In genomic region chr1:215076312-215076711, GRCh38 we compare ENCODE assay signal across 9 cellular contexts. TPM values are rescaled to one million over a fixed set of nuclear protein-coding genes. Genes with fewer than 3 reads are reported as not detected.
A peak's percentile ranks its signal among the peaks of the same experiment; 100 is the strongest.
DNase-seq lines count a peak whose midpoint lies in the region; ATAC-seq, FAIRE-seq and TF ChIP-seq lines count a peak whose summit lies in the region.
"Had no signal": no experiment of that assay in that cellular context is flagged by ENCODE, and none has a peak within 500 bp of the region (broad histone marks: within the 10 kb centered on the region; RNA-seq: fewer than 3 reads in every experiment).

No MANE protein-coding gene starts in this region.

- H3K4me2 ChIP-seq in GM23248 (ENCODE audit: unreplicated experiment) = no peak overlapping the region
- H3K4me2 ChIP-seq in fibroblast of lung (ENCODE audit: extremely low read depth, insufficient read depth, low read length) = no peak overlapping the region

- in situ Hi-C loops in GM23248 (cut with MboI) = no loop called here

- H3K4me3 ChIP-seq in GM23248 (no peak overlapping the region), fibroblast of lung (replicated peaks in 1 of 4; ENCODE audit: control extremely low read depth in 1 of 4, insufficient read depth in 1 of 4, low read depth in 3 of 4, low read length in 4 of 4) (no peak overlapping the region), kidney (ENCODE audit: low read length in 2 of 2) (no peak overlapping the region)

- H3K27me3 ChIP-seq in GM23248 (replicated peaks; ENCODE audit: insufficient read depth) (no peaks in the 10 kb centered on the region), fibroblast of lung (ENCODE audit: control insufficient read depth, insufficient read depth, low read length) (no peaks in the 10 kb centered on the region)

- H4K20me1 ChIP-seq in GM23248 (ENCODE audit: insufficient read depth) (no peaks in the 10 kb centered on the region), fibroblast of lung (ENCODE audit: control insufficient read depth, extremely low read depth, insufficient read depth, low read length) (no peaks in the 10 kb centered on the region)

- H3K9ac ChIP-seq in GM23248 (no peak overlapping the region), fibroblast of lung (ENCODE audit: insufficient read depth, low read length) (no peak overlapping the region), kidney (ENCODE audit: low read length in 2 of 2) (no peak overlapping the region)

- H3K9me2 ChIP-seq in GM23248 (ENCODE audit: insufficient read depth) = no peaks in the 10 kb centered on the region

- TF ChIP-seq CTCF in fibroblast of lung (conservative IDR thresholded peaks at IDR 0.05 in 1 of 2, IDR thresholded peaks at IDR 0.05 in 1 of 2; ENCODE audit: low read depth in 1 of 2, low read length in 2 of 2) (peak; percentile 32 to 39), kidney (IDR thresholded peaks at IDR 0.05; ENCODE audit: borderline replicate concordance, extremely low read depth, insufficient read depth) (no peak)

- H3K4me1 ChIP-seq in GM23248 (ENCODE audit: insufficient read depth) (peaks cover 8% of the 10 kb centered on the region; the same call in 1 of the 2 replicates), fibroblast of lung (ENCODE audit: control insufficient read depth, extremely low read depth, insufficient read depth, low read length) (no peaks in the 10 kb centered on the region), kidney (ENCODE audit: control insufficient read depth in 1 of 2, insufficient read depth in 1 of 2, low read depth in 1 of 2, low read length in 2 of 2) (no peaks in the 10 kb centered on the region)

- FAIRE-seq in kidney (lab: Jason Lieb, UNC) = no peak
- FAIRE-seq: islet of Langerhans had no signal

- ATAC-seq in HG02973 (IDR thresholded peaks at IDR 0.05; ENCODE audit: unreplicated experiment) = no peak

- H3K36me3 ChIP-seq in GM23248 (ENCODE audit: low read depth) = peaks cover 8% of the 10 kb centered on the region; the same call in 1 of the 2 replicates
- H3K36me3 ChIP-seq in fibroblast of lung (ENCODE audit: control insufficient read depth, insufficient read depth, low read length) = no peaks in the 10 kb centered on the region
- no peaks in the 10 kb centered on the region for H3K36me3 ChIP-seq in kidney (ENCODE audit: control insufficient read depth in 1 of 2, insufficient read depth in 2 of 2, low read length in 2 of 2)

- H3F3A ChIP-seq in GM23248 (ENCODE audit: insufficient read depth) = peaks cover 26% of the 10 kb centered on the region

- no peak overlapping the region for H2AFZ ChIP-seq in GM23248
- no peak overlapping the region for H2AFZ ChIP-seq in fibroblast of lung (ENCODE audit: low read length)

- H3K9me3 ChIP-seq in GM23248 (ENCODE audit: low read depth) (no peaks in the 10 kb centered on the region), fibroblast of lung (ENCODE audit: control insufficient read depth, insufficient read depth, low read depth, low read length) (no peaks in the 10 kb centered on the region), kidney (ENCODE audit: control insufficient read depth in 1 of 2, low read length in 2 of 2) (no peaks in the 10 kb centered on the region)

- intact Hi-C loops in kidney (cut with DNase I) = no loop called here

- H3K79me2 ChIP-seq in GM23248 (ENCODE audit: insufficient read depth) = peaks cover 92% of the 10 kb centered on the region
- H3K79me2 ChIP-seq in fibroblast of lung (ENCODE audit: control insufficient read depth, insufficient read depth, low read length) = no peaks in the 10 kb centered on the region

- no peak overlapping the region for H3K27ac ChIP-seq in GM23248
- no peak overlapping the region for H3K27ac ChIP-seq in fibroblast of lung (ENCODE audit: insufficient read depth, low read length)
- no peak overlapping the region for H3K27ac ChIP-seq in kidney (ENCODE audit: low read depth in 2 of 2, low read length in 2 of 2)

- DNase-seq in ELF-1 (ENCODE audit: low read depth, low spot score) (peak; percentile 35), GM23248 (peak; percentile 38), NCI-H460 (ENCODE audit: extremely low read depth, low read depth) (peak; percentile 63), fibroblast of lung (ENCODE audit: low read depth in 2 of 2) (peak; percentile 48 to 57), NCI-H1092 treated with DMSO at 0.1 percent for 48 hours (lab: John Stamatoyannopoulos, UW) (no peak), kidney (no peak), nucleus accumbens (lab: John Stamatoyannopoulos, UW) (no peak)

RNA-seq across cellular contexts. Expression of gene KCNK2, which starts 6.2 kb away (rescaled TPM):
- 133 and 145 TPM in 2 replicates for total RNA-seq in GM23248 (2014; rRNA removed; shearing (Covaris generic))
- polyA plus RNA-seq in GM23248 (2016; fragmentation: Nextera tagmentation; extraction: Ambion mirVana) (69.2 and 73.2 TPM in 2 replicates), fibroblast of lung (25.6 and 29.7 TPM in 2 replicates), kidney (ENCODE audit: insufficient read depth, low read depth, low replicate concordance) (not detected)
- 14.7 and 16.4 TPM in 2 replicates for total RNA-seq in NCI-H460 (2014; rRNA removed; shearing (Covaris generic))
- 8.2 and 10.3 TPM in 2 replicates for polyA plus RNA-seq in NCI-H460 (2014; cell fraction: nucleus; rRNA removed)
- total RNA-seq in fibroblast of lung (2.8 and 6.4 TPM in 2 replicates), kidney (1.4 TPM)
- polyA plus RNA-seq in fibroblast of lung (2012) = 19.2 and 22.0 TPM in 2 replicates
- 7.3 and 42.0 TPM in 2 replicates for polyA minus RNA-seq in fibroblast of lung (ENCODE audit: low replicate concordance)

Comparison
In these comparisons a context has a peak if more than half of its experiments do, and no peak if none do; other contexts are left out.
1. DNase-seq: peak in ELF-1 (single experiment), GM23248 (single experiment), NCI-H460 (single experiment) and fibroblast of lung (2 of 2); none in NCI-H1092 treated with DMSO at 0.1 percent for 48 hours (single experiment), kidney (single experiment) and nucleus accumbens (0 of 56).